1 cellular context compared by ENCODE assay signal in the genomic region with DNA sequence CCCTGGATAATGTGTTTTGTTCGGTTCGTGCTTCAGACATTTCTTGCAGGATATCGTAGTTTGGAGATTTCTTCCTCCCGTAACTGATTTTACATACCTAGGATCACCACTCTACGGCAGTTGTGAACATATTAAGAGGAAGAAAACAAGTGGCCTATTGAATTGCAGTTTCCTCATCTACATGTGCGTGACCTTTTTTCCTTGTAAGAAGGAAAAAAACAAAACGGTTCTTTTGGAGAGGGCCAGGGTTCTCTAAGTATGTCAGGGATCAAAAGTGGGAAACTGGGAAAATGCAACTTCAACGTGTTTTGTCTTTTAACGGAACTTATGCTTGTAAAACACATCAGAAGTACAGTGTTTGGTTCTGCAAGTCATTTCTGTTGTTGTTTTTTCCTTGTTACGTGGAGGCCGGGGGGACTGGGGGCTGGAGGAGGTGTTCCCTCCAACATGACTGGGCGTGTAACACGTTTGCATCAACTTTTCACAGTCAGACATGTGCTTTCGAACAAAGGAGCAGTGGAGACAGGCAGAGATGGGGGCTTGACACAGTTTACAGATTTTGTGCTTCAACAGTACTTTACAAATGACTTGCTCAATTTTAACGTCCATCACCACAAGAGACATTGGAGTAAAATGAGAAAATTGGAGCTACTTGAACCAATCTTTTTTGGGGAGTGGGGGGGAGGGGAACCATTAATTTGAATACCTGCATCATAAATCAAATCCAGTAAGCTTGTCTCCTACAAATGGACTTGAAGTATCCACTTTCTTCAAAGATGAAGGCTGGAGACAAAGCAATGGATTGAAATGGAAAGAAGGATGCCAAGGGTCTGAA.
A peak's percentile ranks its signal among the peaks of the same experiment; 100 is the strongest.
TF ChIP-seq lines count a peak whose summit lies in the region.

No MANE protein-coding gene starts in this region.

TF ChIP-seq in HepG2, 621 proteins besides CTCF, POLR2A, EP300 and RAD21 (continues in another document):
- TF ChIP-seq MAX (IDR thresholded peaks at IDR 0.05) (peak; percentile 76), RERE (CRISPR knock-in tag; IDR thresholded peaks at IDR 0.05; ENCODE audit: low read depth) (0 out of 2 replicates have a peak, but pooled peaks have one; percentile 7), TBX2 (CRISPR knock-in tag; IDR thresholded peaks at IDR 0.05; ENCODE audit: borderline replicate concordance) (no peak), NCOR1 (IDR thresholded peaks at IDR 0.05; ENCODE audit: borderline replicate concordance, low read length) (no peak), MTA1 (CRISPR knock-in tag; IDR thresholded peaks at IDR 0.05; ENCODE audit: borderline replicate concordance) (no peak), ZNF234 (CRISPR knock-in tag; conservative IDR thresholded peaks at IDR 0.05) (no peak), ZNF460 (CRISPR knock-in tag; IDR thresholded peaks at IDR 0.05; ENCODE audit: borderline replicate concordance) (no peak), SMAD1 (CRISPR knock-in tag; IDR thresholded peaks at IDR 0.05; ENCODE audit: borderline replicate concordance, low read depth) (no peak), NAIF1 (CRISPR knock-in tag; IDR thresholded peaks at IDR 0.05; ENCODE audit: borderline replicate concordance) (no peak), KLF16 (CRISPR knock-in tag; IDR thresholded peaks at IDR 0.05) (no peak), NFIC (IDR thresholded peaks at IDR 0.05; ENCODE audit: low read length) (0 out of 2 replicates have a peak, but pooled peaks have one; percentile 28), NR2F1 (CRISPR knock-in tag; IDR thresholded peaks at IDR 0.05) (no peak), ADNP (CRISPR knock-in tag; IDR thresholded peaks at IDR 0.05) (no peak), POLR2G (IDR thresholded peaks at IDR 0.05; ENCODE audit: low read depth, low read length) (peak; percentile 70), KDM5B (CRISPR knock-in tag; IDR thresholded peaks at IDR 0.05; ENCODE audit: borderline replicate concordance) (no peak), ZNF713 (CRISPR knock-in tag; IDR thresholded peaks at IDR 0.05) (no peak), ISX (CRISPR knock-in tag; conservative IDR thresholded peaks at IDR 0.05) (no peak), ZNF557 (CRISPR knock-in tag; IDR thresholded peaks at IDR 0.05) (no peak), MBD4 (IDR thresholded peaks at IDR 0.05; ENCODE audit: borderline replicate concordance, low read length) (0 out of 2 replicates have a peak, but pooled peaks have one; percentile 47)
- TF ChIP-seq, protein P1, sequence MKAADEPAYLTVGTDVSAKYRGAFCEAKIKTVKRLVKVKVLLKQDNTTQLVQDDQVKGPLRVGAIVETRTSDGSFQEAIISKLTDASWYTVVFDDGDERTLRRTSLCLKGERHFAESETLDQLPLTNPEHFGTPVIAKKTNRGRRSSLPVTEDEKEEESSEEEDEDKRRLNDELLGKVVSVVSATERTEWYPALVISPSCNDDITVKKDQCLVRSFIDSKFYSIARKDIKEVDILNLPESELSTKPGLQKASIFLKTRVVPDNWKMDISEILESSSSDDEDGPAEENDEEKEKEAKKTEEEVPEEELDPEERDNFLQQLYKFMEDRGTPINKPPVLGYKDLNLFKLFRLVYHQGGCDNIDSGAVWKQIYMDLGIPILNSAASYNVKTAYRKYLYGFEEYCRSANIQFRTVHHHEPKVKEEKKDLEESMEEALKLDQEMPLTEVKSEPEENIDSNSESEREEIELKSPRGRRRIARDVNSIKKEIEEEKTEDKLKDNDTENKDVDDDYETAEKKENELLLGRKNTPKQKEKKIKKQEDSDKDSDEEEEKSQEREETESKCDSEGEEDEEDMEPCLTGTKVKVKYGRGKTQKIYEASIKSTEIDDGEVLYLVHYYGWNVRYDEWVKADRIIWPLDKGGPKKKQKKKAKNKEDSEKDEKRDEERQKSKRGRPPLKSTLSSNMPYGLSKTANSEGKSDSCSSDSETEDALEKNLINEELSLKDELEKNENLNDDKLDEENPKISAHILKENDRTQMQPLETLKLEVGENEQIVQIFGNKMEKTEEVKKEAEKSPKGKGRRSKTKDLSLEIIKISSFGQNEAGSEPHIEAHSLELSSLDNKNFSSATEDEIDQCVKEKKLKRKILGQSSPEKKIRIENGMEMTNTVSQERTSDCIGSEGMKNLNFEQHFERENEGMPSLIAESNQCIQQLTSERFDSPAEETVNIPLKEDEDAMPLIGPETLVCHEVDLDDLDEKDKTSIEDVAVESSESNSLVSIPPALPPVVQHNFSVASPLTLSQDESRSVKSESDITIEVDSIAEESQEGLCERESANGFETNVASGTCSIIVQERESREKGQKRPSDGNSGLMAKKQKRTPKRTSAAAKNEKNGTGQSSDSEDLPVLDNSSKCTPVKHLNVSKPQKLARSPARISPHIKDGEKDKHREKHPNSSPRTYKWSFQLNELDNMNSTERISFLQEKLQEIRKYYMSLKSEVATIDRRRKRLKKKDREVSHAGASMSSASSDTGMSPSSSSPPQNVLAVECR (CRISPR knock-in tag; IDR thresholded peaks at IDR 0.05; ENCODE audit: borderline replicate concordance), result peak; percentile 6; the same call in 1 of the 2 replicates
- TF ChIP-seq, protein P2, sequence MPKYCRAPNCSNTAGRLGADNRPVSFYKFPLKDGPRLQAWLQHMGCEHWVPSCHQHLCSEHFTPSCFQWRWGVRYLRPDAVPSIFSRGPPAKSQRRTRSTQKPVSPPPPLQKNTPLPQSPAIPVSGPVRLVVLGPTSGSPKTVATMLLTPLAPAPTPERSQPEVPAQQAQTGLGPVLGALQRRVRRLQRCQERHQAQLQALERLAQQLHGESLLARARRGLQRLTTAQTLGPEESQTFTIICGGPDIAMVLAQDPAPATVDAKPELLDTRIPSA (CRISPR knock-in tag; IDR thresholded peaks at IDR 0.05; ENCODE audit: borderline replicate concordance), result no peak
- TF ChIP-seq, protein P3, sequence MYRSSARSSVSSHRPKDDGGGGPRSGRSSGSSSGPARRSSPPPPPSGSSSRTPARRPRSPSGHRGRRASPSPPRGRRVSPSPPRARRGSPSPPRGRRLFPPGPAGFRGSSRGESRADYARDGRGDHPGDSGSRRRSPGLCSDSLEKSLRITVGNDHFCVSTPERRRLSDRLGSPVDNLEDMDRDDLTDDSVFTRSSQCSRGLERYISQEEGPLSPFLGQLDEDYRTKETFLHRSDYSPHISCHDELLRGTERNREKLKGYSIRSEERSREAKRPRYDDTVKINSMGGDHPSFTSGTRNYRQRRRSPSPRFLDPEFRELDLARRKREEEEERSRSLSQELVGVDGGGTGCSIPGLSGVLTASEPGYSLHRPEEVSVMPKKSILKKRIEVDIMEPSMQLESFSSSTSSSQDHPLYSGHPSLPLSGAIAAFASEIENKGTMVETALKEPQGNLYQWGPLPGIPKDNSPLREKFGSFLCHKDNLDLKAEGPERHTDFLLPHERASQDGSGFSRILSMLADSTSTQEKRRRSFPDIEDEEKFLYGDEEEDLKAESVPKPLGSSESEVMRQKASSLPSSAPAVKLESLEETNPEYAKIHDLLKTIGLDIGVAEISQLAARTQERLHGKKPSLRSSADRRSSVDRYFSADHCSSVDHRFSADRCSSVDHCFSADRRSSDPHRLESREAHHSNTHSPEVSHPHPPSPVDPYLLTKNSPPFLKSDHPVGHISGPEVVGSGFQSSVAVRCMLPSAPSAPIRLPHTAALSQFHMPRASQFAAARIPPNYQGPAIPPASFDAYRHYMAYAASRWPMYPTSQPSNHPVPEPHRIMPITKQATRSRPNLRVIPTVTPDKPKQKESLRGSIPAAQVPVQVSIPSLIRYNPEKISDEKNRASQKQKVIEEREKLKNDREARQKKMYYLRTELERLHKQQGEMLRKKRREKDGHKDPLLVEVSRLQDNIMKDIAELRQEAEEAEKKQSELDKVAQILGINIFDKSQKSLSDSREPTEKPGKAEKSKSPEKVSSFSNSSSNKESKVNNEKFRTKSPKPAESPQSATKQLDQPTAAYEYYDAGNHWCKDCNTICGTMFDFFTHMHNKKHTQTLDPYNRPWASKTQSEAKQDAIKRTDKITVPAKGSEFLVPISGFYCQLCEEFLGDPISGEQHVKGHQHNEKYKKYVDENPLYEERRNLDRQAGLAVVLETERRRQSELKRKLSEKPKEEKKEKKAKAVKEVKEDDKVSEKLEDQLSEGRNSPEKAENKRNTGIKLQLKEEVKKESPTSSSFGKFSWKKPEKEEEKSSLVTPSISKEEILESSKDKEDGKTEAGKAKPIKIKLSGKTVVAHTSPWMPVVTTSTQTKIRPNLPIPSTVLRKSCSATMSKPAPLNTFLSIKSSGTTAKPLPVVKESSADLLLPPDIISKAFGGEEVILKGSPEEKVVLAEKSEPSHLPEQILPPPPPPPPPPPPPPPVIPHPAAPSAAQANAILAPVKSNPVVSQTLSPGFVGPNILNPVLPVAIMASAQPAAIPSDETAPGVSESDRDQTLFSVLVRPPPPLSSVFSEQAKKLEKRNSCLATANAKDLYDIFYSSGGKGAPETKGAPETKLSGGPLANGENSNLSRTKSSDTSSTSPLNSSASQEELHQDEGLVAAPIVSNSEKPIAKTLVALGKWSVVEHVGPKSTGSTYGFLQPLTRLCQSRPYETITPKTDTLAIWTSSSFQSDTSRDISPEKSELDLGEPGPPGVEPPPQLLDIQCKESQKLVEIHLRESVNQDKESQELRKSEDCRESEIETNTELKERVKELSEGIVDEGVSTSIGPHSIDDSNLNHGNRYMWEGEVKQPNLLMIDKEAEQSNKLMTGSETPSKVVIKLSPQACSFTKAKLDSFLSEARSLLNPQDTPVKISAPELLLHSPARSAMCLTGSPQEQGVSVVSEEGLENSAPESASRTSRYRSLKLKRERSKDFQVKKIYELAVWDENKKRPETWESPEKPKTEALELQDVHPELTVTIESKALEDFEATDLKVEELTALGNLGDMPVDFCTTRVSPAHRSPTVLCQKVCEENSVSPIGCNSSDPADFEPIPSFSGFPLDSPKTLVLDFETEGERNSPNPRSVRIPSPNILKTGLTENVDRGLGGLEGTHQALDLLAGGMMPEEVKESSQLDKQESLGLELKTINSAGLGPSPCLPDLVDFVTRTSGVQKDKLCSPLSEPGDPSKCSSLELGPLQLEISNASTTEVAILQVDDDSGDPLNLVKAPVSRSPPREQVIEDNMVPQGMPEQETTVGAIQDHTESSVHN (CRISPR knock-in tag; IDR thresholded peaks at IDR 0.05), result no peak
- TF ChIP-seq, protein P4, sequence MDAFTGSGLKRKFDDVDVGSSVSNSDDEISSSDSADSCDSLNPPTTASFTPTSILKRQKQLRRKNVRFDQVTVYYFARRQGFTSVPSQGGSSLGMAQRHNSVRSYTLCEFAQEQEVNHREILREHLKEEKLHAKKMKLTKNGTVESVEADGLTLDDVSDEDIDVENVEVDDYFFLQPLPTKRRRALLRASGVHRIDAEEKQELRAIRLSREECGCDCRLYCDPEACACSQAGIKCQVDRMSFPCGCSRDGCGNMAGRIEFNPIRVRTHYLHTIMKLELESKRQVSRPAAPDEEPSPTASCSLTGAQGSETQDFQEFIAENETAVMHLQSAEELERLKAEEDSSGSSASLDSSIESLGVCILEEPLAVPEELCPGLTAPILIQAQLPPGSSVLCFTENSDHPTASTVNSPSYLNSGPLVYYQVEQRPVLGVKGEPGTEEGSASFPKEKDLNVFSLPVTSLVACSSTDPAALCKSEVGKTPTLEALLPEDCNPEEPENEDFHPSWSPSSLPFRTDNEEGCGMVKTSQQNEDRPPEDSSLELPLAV (CRISPR knock-in tag; conservative IDR thresholded peaks at IDR 0.05; ENCODE audit: low read depth), result no peak
- TF ChIP-seq, protein P5, sequence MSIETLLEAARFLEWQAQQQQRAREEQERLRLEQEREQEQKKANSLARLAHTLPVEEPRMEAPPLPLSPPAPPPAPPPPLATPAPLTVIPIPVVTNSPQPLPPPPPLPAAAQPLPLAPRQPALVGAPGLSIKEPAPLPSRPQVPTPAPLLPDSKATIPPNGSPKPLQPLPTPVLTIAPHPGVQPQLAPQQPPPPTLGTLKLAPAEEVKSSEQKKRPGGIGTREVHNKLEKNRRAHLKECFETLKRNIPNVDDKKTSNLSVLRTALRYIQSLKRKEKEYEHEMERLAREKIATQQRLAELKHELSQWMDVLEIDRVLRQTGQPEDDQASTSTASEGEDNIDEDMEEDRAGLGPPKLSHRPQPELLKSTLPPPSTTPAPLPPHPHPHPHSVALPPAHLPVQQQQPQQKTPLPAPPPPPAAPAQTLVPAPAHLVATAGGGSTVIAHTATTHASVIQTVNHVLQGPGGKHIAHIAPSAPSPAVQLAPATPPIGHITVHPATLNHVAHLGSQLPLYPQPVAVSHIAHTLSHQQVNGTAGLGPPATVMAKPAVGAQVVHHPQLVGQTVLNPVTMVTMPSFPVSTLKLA (IDR thresholded peaks at IDR 0.05), result peak; percentile 11; the same call in 1 of the 2 replicates
- TF ChIP-seq, protein P6, sequence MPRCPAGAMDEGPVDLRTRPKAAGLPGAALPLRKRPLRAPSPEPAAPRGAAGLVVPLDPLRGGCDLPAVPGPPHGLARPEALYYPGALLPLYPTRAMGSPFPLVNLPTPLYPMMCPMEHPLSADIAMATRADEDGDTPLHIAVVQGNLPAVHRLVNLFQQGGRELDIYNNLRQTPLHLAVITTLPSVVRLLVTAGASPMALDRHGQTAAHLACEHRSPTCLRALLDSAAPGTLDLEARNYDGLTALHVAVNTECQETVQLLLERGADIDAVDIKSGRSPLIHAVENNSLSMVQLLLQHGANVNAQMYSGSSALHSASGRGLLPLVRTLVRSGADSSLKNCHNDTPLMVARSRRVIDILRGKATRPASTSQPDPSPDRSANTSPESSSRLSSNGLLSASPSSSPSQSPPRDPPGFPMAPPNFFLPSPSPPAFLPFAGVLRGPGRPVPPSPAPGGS (CRISPR knock-in tag; IDR thresholded peaks at IDR 0.05), result no peak
